16 cellular contexts compared by ENCODE assay signal in the genomic region with DNA sequence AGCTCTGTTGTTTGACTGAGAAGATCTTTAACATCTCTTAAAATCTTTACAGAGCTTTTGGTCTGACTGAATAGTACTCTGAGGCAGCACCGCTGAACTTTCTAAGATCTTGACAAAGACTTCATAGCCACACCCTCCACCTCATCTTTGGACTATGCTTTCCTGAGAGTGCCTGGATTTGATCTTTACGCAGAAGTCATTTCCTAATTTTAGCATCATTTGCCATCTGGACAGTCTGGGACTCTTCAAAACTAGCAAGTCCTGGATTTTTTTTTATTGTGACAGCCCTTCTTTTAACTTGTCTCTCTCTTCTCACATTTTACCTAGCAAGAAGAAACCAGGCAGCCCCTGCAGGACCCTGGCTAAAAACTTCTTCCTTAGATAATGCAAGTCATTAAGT.
DNase-seq lines count a peak whose midpoint lies in the region; ATAC-seq and TF ChIP-seq lines count a peak whose summit lies in the region.
"Had no signal": no experiment of that assay in that cellular context is flagged by ENCODE, and none has a peak within 500 bp of the region (broad histone marks: within the 10 kb centered on the region; RNA-seq: fewer than 3 reads in every experiment).

No MANE protein-coding gene starts in this region.

- no peak for TF ChIP-seq CTCF in brain (conservative IDR thresholded peaks at IDR 0.05)

- in situ Hi-C loops in GM23248 (cut with MboI), result loop anchor here (25.0 kb wide), 1 partner anchor 210 kb away; no protein-coding TSS in a partner anchor

- H3K36me3 ChIP-seq in GM23248 (ENCODE audit: low read depth), result 0 out of 2 replicates have a peak, but pooled peaks cover 4% of the 10 kb centered on the region
- H3K36me3 ChIP-seq in stomach smooth muscle (ENCODE audit: control insufficient read depth in 2 of 2, insufficient read depth in 2 of 2, low read length in 2 of 2), result peaks cover 0 to 9% of the 10 kb centered on the region in 2 donors

- H3K9me2 ChIP-seq in GM23248 (ENCODE audit: insufficient read depth), result no peaks in the 10 kb centered on the region

- H3K4me3 ChIP-seq in GM23248 (no peak overlapping the region), stomach smooth muscle (ENCODE audit: low read length in 2 of 2) (no peak overlapping the region)

- peak overlapping the region; percentile 29 for H3K4me2 ChIP-seq in GM23248 (ENCODE audit: unreplicated experiment)
- H3K4me2 ChIP-seq: KMS-11 had no signal

- ATAC-seq in left ventricle myocardium superior, result peak; percentile 66
- ATAC-seq in HG03108 (IDR thresholded peaks at IDR 0.05; ENCODE audit: unreplicated experiment), result no peak
- ATAC-seq: CD8-positive, alpha-beta T cell; stimulated activated memory B cell treated with anti-CD40 and anti-IgM and Interleukin-4, amounts not matched to agents 10 μg/mL and 1 μg/mL and 100 μg/mL, for 72 hours had no signal

- H3K4me1 ChIP-seq in GM23248 (ENCODE audit: insufficient read depth) (peaks cover 28% of the 10 kb centered on the region), stomach smooth muscle (ENCODE audit: control insufficient read depth, insufficient read depth, low read length) (no peaks in the 10 kb centered on the region)

- H3K27me3 ChIP-seq in GM23248 (replicated peaks; ENCODE audit: insufficient read depth) (no peaks in the 10 kb centered on the region), stomach smooth muscle (ENCODE audit: control insufficient read depth in 1 of 2, insufficient read depth in 2 of 2, low read length in 2 of 2) (no peaks in the 10 kb centered on the region)

- H3F3A ChIP-seq in GM23248 (ENCODE audit: insufficient read depth), result peaks cover 40% of the 10 kb centered on the region

- peaks cover 0 to 15% (median 8%) of the 10 kb centered on the region in 5 experiments for H3K9me3 Mint-ChIP-seq in brain
- H3K9me3 Mint-ChIP-seq: CD8-positive, alpha-beta T cell; naive B cell; stimulated activated memory B cell treated with anti-CD40 and anti-IgM and Interleukin-4, amounts not matched to agents 10 μg/mL and 1 μg/mL and 100 μg/mL, for 72 hours had no signal

- H3K27me3 Mint-ChIP-seq in brain, result peaks cover 3% of the 10 kb centered on the region
- H3K27me3 Mint-ChIP-seq: naive B cell; stimulated activated memory B cell treated with anti-CD40 and anti-IgM and Interleukin-4, amounts not matched to agents 10 μg/mL and 1 μg/mL and 100 μg/mL, for 72 hours had no signal

- 6% methylated on average over 2 of the region's 2 CpGs for WGBS in GM23248 (ENCODE audit: low coverage in 1 of 2, low lambda C conversion rate in 2 of 2, missing lambda C conversion rate in 2 of 2), 2 experiments

- H3K4me1 Mint-ChIP-seq in brain, result peaks cover 22% of the 10 kb centered on the region

- no peak overlapping the region for H2AFZ ChIP-seq in GM23248

- H3K36me3 Mint-ChIP-seq in brain, result peaks cover 45% of the 10 kb centered on the region
- H3K36me3 Mint-ChIP-seq: activated CD4-positive, alpha-beta memory T cell treated with anti-CD3 and anti-CD28 coated beads for 36 hours; CD8-positive, alpha-beta T cell; naive B cell had no signal

- peak overlapping the region in 3 of 5 experiments; percentile 36 to 91 (median 83) for H3K27ac Mint-ChIP-seq in brain
- H3K27ac Mint-ChIP-seq: activated CD4-positive, alpha-beta memory T cell treated with anti-CD3 and anti-CD28 coated beads for 36 hours; CD8-positive, alpha-beta T cell; stimulated activated memory B cell treated with anti-CD40 and anti-IgM and Interleukin-4, amounts not matched to agents 10 μg/mL and 1 μg/mL and 100 μg/mL, for 72 hours had no signal

- intact Hi-C loops in left ventricle myocardium superior (cut with micrococcal nuclease), result no loop called here

- H3K9me3 ChIP-seq in GM23248 (ENCODE audit: low read depth), result no peaks in the 10 kb centered on the region
- peaks cover 0 to 7% of the 10 kb centered on the region in 2 donors for H3K9me3 ChIP-seq in stomach smooth muscle (ENCODE audit: control insufficient read depth in 2 of 2, low read length in 2 of 2)

- H3K27ac ChIP-seq in GM23248 (peak overlapping the region; percentile 95), stomach smooth muscle (ENCODE audit: low read length) (peak overlapping the region; percentile 53)
- H3K27ac ChIP-seq: KMS-11 had no signal

- H4K20me1 ChIP-seq in GM23248 (ENCODE audit: insufficient read depth), result no peaks in the 10 kb centered on the region

- no peak overlapping the region for H3K4me3 Mint-ChIP-seq in brain
- H3K4me3 Mint-ChIP-seq: activated CD4-positive, alpha-beta memory T cell treated with anti-CD3 and anti-CD28 coated beads for 36 hours; CD8-positive, alpha-beta T cell; stimulated activated memory B cell treated with anti-CD40 and anti-IgM and Interleukin-4, amounts not matched to agents 10 μg/mL and 1 μg/mL and 100 μg/mL, for 72 hours had no signal

- H3K9ac ChIP-seq in GM23248, result peak overlapping the region; percentile 73
- no peak overlapping the region for H3K9ac ChIP-seq in stomach smooth muscle (ENCODE audit: low read length in 2 of 2)
- H3K9ac ChIP-seq: KMS-11 had no signal

- H3K79me2 ChIP-seq in GM23248 (ENCODE audit: insufficient read depth), result peaks cover 39% of the 10 kb centered on the region

- peak; percentile 82 for DNase-seq in GM23248
- DNase-seq in left ventricle myocardium superior, result no peak
- no peak for DNase-seq in T-helper 9 cell
- DNase-seq in NCI-H748 treated with DMSO at 0.1 percent for 48 hours (lab: John Stamatoyannopoulos, UW), result no peak
- no peak for DNase-seq in NCI-H2107 (lab: John Stamatoyannopoulos, UW)
- DNase-seq: activated CD4-positive, alpha-beta memory T cell treated with anti-CD3 and anti-CD28 coated beads for 36 hours; CD8-positive, alpha-beta T cell; naive B cell; NCI-H187; SHP77; stimulated activated CD4-positive, alpha-beta T cell treated with anti-CD3 and anti-CD28 coated beads, Interleukin-4, amount 100 ng/mL, for 4 hours had no signal
